ENCODE assay signal across 1 cellular context in genomic region chr9:73270967-73271722, GRCh38.
TF ChIP-seq lines count a peak whose summit lies in the region.

No MANE protein-coding gene starts in this region.

TF ChIP-seq in HepG2, 621 proteins besides CTCF, POLR2A, EP300 and RAD21 (continued from another document):
- no peak for TF ChIP-seq TRAFD1 (CRISPR knock-in tag; IDR thresholded peaks at IDR 0.05; ENCODE audit: borderline replicate concordance)
- TF ChIP-seq MZF1 (CRISPR knock-in tag; IDR thresholded peaks at IDR 0.05; ENCODE audit: borderline replicate concordance) = no peak
- no peak for TF ChIP-seq SRSF1 (optimal IDR thresholded peaks at IDR 0.05; ENCODE audit: low read depth, low read length)
- TF ChIP-seq ZNF878 (CRISPR knock-in tag; IDR thresholded peaks at IDR 0.05) = no peak
- no peak for TF ChIP-seq CEBPZ (IDR thresholded peaks at IDR 0.05; ENCODE audit: low read length)
- TF ChIP-seq RELA (CRISPR knock-in tag; IDR thresholded peaks at IDR 0.05) = no peak
- no peak for TF ChIP-seq ZBTB42 (CRISPR knock-in tag; IDR thresholded peaks at IDR 0.05)
- no peak for TF ChIP-seq ZNF207 (IDR thresholded peaks at IDR 0.05; ENCODE audit: borderline replicate concordance)
- no peak for TF ChIP-seq ZNF143 (CRISPR knock-in tag; IDR thresholded peaks at IDR 0.05)
- no peak for TF ChIP-seq ZNF260 (CRISPR knock-in tag; IDR thresholded peaks at IDR 0.05; ENCODE audit: borderline replicate concordance, low read depth)
- TF ChIP-seq ATF4 (CRISPR knock-in tag; IDR thresholded peaks at IDR 0.05) = peak in 1 of 2 experiments; percentile 68; a peak in 2 of 4 replicates
- TF ChIP-seq, protein P1, sequence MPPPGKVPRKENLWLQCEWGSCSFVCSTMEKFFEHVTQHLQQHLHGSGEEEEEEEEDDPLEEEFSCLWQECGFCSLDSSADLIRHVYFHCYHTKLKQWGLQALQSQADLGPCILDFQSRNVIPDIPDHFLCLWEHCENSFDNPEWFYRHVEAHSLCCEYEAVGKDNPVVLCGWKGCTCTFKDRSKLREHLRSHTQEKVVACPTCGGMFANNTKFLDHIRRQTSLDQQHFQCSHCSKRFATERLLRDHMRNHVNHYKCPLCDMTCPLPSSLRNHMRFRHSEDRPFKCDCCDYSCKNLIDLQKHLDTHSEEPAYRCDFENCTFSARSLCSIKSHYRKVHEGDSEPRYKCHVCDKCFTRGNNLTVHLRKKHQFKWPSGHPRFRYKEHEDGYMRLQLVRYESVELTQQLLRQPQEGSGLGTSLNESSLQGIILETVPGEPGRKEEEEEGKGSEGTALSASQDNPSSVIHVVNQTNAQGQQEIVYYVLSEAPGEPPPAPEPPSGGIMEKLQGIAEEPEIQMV (CRISPR knock-in tag; IDR thresholded peaks at IDR 0.05; ENCODE audit: low read depth) = no peak
- TF ChIP-seq ARID2 (CRISPR knock-in tag; IDR thresholded peaks at IDR 0.05; ENCODE audit: borderline replicate concordance) = no peak
- TF ChIP-seq, protein P2, sequence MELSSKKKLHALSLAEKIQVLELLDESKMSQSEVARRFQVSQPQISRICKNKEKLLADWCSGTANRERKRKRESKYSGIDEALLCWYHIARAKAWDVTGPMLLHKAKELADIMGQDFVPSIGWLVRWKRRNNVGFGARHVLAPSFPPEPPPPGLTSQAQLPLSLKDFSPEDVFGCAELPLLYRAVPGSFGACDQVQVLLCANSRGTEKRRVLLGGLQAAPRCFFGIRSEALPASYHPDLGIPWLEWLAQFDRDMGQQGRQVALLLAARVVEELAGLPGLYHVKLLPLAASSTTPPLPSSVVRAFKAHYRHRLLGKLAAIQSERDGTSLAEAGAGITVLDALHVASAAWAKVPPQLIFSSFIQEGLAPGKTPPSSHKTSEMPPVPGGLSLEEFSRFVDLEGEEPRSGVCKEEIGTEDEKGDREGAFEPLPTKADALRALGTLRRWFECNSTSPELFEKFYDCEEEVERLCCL (CRISPR knock-in tag; IDR thresholded peaks at IDR 0.05; ENCODE audit: borderline replicate concordance) = no peak
- TF ChIP-seq, protein P3, sequence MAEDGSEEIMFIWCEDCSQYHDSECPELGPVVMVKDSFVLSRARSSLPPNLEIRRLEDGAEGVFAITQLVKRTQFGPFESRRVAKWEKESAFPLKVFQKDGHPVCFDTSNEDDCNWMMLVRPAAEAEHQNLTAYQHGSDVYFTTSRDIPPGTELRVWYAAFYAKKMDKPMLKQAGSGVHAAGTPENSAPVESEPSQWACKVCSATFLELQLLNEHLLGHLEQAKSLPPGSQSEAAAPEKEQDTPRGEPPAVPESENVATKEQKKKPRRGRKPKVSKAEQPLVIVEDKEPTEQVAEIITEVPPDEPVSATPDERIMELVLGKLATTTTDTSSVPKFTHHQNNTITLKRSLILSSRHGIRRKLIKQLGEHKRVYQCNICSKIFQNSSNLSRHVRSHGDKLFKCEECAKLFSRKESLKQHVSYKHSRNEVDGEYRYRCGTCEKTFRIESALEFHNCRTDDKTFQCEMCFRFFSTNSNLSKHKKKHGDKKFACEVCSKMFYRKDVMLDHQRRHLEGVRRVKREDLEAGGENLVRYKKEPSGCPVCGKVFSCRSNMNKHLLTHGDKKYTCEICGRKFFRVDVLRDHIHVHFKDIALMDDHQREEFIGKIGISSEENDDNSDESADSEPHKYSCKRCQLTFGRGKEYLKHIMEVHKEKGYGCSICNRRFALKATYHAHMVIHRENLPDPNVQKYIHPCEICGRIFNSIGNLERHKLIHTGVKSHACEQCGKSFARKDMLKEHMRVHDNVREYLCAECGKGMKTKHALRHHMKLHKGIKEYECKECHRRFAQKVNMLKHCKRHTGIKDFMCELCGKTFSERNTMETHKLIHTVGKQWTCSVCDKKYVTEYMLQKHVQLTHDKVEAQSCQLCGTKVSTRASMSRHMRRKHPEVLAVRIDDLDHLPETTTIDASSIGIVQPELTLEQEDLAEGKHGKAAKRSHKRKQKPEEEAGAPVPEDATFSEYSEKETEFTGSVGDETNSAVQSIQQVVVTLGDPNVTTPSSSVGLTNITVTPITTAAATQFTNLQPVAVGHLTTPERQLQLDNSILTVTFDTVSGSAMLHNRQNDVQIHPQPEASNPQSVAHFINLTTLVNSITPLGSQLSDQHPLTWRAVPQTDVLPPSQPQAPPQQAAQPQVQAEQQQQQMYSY (CRISPR knock-in tag; IDR thresholded peaks at IDR 0.05) = no peak
- TF ChIP-seq RXRA (CRISPR knock-in tag; IDR thresholded peaks at IDR 0.05) = no peak
- TF ChIP-seq FOXA3 (CRISPR knock-in tag; IDR thresholded peaks at IDR 0.05) = peak; percentile 28; the same call in 1 of the 2 replicates
- TF ChIP-seq, protein P4, sequence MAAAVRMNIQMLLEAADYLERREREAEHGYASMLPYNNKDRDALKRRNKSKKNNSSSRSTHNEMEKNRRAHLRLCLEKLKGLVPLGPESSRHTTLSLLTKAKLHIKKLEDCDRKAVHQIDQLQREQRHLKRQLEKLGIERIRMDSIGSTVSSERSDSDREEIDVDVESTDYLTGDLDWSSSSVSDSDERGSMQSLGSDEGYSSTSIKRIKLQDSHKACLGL (CRISPR knock-in tag; IDR thresholded peaks at IDR 0.05) = no peak
- no peak for TF ChIP-seq GATA4 (IDR thresholded peaks at IDR 0.05; ENCODE audit: borderline replicate concordance, low read depth)
- no peak for TF ChIP-seq ZNF670 (CRISPR knock-in tag; IDR thresholded peaks at IDR 0.05; ENCODE audit: borderline replicate concordance)
- no peak for TF ChIP-seq TFDP1 (CRISPR knock-in tag; IDR thresholded peaks at IDR 0.05; ENCODE audit: borderline replicate concordance)
- TF ChIP-seq EEA1 (CRISPR knock-in tag; IDR thresholded peaks at IDR 0.05; ENCODE audit: borderline replicate concordance) = no peak
- peak; percentile 15; the same call in 1 of the 2 replicates for TF ChIP-seq KAT8 (CRISPR knock-in tag; IDR thresholded peaks at IDR 0.05)
- no peak for TF ChIP-seq SMARCC2 (IDR thresholded peaks at IDR 0.05)
- no peak for TF ChIP-seq ZBTB8A (CRISPR knock-in tag; IDR thresholded peaks at IDR 0.05; ENCODE audit: borderline replicate concordance, low read depth)
- no peak for TF ChIP-seq ZNF496 (CRISPR knock-in tag; IDR thresholded peaks at IDR 0.05; ENCODE audit: insufficient replicate concordance)
- TF ChIP-seq, protein P5, sequence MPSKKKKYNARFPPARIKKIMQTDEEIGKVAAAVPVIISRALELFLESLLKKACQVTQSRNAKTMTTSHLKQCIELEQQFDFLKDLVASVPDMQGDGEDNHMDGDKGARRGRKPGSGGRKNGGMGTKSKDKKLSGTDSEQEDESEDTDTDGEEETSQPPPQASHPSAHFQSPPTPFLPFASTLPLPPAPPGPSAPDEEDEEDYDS (CRISPR knock-in tag; IDR thresholded peaks at IDR 0.05) = no peak
- no peak for TF ChIP-seq THAP7 (CRISPR knock-in tag; IDR thresholded peaks at IDR 0.05)
